In the genomic region with DNA sequence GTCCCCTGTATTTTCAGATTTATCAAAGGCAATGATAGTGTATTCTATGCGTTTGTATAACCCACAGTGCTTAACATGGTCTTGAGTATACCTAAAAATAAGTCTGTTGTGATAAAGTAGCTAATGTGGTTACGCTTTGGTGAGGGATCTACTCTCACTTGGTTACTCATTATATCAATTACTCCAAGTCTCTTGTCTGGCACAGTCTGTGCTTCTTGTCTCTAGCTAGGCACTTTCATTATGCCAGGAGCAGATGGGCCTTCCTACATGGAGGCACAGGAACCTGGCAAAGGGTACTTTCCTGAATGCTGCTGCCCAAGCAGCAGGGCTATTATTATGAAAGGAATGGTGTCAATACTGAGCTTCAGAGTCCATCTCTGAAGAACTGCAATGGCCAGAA, we compare ENCODE assay signal across 13 cellular contexts. TPM values are rescaled to one million over a fixed set of nuclear protein-coding genes. Genes with fewer than 3 reads are reported as not detected.
DNase-seq lines count a peak whose midpoint lies in the region; ATAC-seq, FAIRE-seq and TF ChIP-seq lines count a peak whose summit lies in the region.
"Had no signal": no experiment of that assay in that cellular context is flagged by ENCODE, and none has a peak within 500 bp of the region (broad histone marks: within the 10 kb centered on the region; RNA-seq: fewer than 3 reads in every experiment).

No MANE protein-coding gene starts in this region.

- POLR2A ChIA-PET in activated CD4-positive, alpha-beta T cell treated with anti-CD3 and anti-CD28 coated beads, Interleukin-2, amount 10 ng/mL, durations not matched to agents 7 days and 5 days (lab: Charles Lee), result interaction anchor here (1.5 kb wide), 1 partner anchor 28 kb away, joined by 6 read pairs; no protein-coding TSS in a partner anchor

- intact Hi-C loops in activated CD4-positive, alpha-beta T cell treated with anti-CD3 and anti-CD28 coated beads, Interleukin-2, amount 10 ng/mL, durations not matched to agents 24 days and 14 days (cut with micrococcal nuclease), result loop anchor here (2.0 kb wide), 1 partner anchor 15 kb away; no protein-coding TSS in a partner anchor
- intact Hi-C loops in lower leg skin (cut with DNase I; ENCODE audit: low total_unique reads), result no loop called here

- 94 to 95% methylated on average over 2 of the region's 2 CpGs for WGBS in lower leg skin, 2 donors

- H3K36me3 Mint-ChIP-seq in activated CD4-positive, alpha-beta T cell treated with anti-CD3 and anti-CD28 coated beads, Interleukin-2, amount 10 ng/mL, durations not matched to agents 24 days and 14 days (ENCODE audit: low read depth), result peaks cover 8% of the 10 kb centered on the region
- peaks cover 16% of the 10 kb centered on the region for H3K36me3 Mint-ChIP-seq in activated CD4-positive, alpha-beta T cell treated with anti-CD3 and anti-CD28 coated beads, Interleukin-2, amount 10 ng/mL, durations not matched to agents 7 days and 5 days (ENCODE audit: low read depth)
- H3K36me3 Mint-ChIP-seq: T-cell had no signal

- CTCF ChIA-PET in activated CD4-positive, alpha-beta T cell treated with anti-CD3 and anti-CD28 coated beads, Interleukin-2, amount 10 ng/mL, durations not matched to agents 7 days and 5 days (lab: Charles Lee), result interaction anchor here (0.8 to 2.2 kb wide), 9 partner anchors 12 to 65 kb away, joined by 3 to 7 read pairs (median 5); a partner anchor contains a TSS

- no peak overlapping the region for H3K4me3 ChIP-seq in lower leg skin (ENCODE audit: low read depth, poor library complexity, severe bottlenecking)

- no peak for TF ChIP-seq CTCF in lower leg skin (IDR thresholded peaks at IDR 0.05)

- TF ChIP-seq POLR2A in lower leg skin (IDR thresholded peaks at IDR 0.05), result no peak

- H3K27me3 Mint-ChIP-seq in activated CD4-positive, alpha-beta T cell treated with anti-CD3 and anti-CD28 coated beads, Interleukin-2, amount 10 ng/mL, durations not matched to agents 24 days and 14 days, result peaks cover 2% of the 10 kb centered on the region
- no peaks in the 10 kb centered on the region for H3K27me3 Mint-ChIP-seq in activated CD4-positive, alpha-beta T cell treated with anti-CD3 and anti-CD28 coated beads, Interleukin-2, amount 10 ng/mL, durations not matched to agents 7 days and 5 days
- H3K27me3 Mint-ChIP-seq: T-cell had no signal

- no peak for DNase-seq in activated CD4-positive, alpha-beta T cell treated with anti-CD3 and anti-CD28 coated beads, Interleukin-2, amount 10 ng/mL, durations not matched to agents 24 days and 14 days
- no peak for DNase-seq in activated CD4-positive, alpha-beta T cell treated with anti-CD3 and anti-CD28 coated beads, Interleukin-2, amount 10 ng/mL, durations not matched to agents 7 days and 5 days
- peak; percentile 65 for DNase-seq in RCC 7860 (ENCODE audit: low spot score)
- peak; percentile 90 for DNase-seq in renal cortical epithelial cell (ENCODE audit: low read depth)
- DNase-seq in hepatic stellate cell (ENCODE audit: low spot score), result no peak
- DNase-seq in lower leg skin (ENCODE audit: low spot score in 2 of 2), result no peak
- DNase-seq in NCI-H1105 treated with DMSO at 0.1 percent for 48 hours (lab: John Stamatoyannopoulos, UW), result no peak
- DNase-seq: aorta; mammary epithelial cell; NCI-H1930; stimulated activated CD4-positive, alpha-beta T cell treated with anti-CD3 and anti-CD28 coated beads, Interleukin-2, amount 100 ng/mL, for 24 hours; T-cell had no signal

- H3K4me1 Mint-ChIP-seq in activated CD4-positive, alpha-beta T cell treated with anti-CD3 and anti-CD28 coated beads, Interleukin-2, amount 10 ng/mL, durations not matched to agents 24 days and 14 days, result peaks cover 59% of the 10 kb centered on the region
- H3K4me1 Mint-ChIP-seq in activated CD4-positive, alpha-beta T cell treated with anti-CD3 and anti-CD28 coated beads, Interleukin-2, amount 10 ng/mL, durations not matched to agents 7 days and 5 days, result peaks cover 65% of the 10 kb centered on the region

- FAIRE-seq in RCC 7860 (lab: Jason Lieb, UNC), result peak; percentile 93

- H3K9me3 Mint-ChIP-seq in activated CD4-positive, alpha-beta T cell treated with anti-CD3 and anti-CD28 coated beads, Interleukin-2, amount 10 ng/mL, durations not matched to agents 24 days and 14 days, result no peaks in the 10 kb centered on the region
- H3K9me3 Mint-ChIP-seq in activated CD4-positive, alpha-beta T cell treated with anti-CD3 and anti-CD28 coated beads, Interleukin-2, amount 10 ng/mL, durations not matched to agents 7 days and 5 days, result peaks cover 5% of the 10 kb centered on the region
- H3K9me3 Mint-ChIP-seq: T-cell had no signal

- peak; percentile 36 for ATAC-seq in GM21825 (IDR thresholded peaks at IDR 0.05; ENCODE audit: unreplicated experiment)
- ATAC-seq: T-cell had no signal

- H3K27ac Mint-ChIP-seq in activated CD4-positive, alpha-beta T cell treated with anti-CD3 and anti-CD28 coated beads, Interleukin-2, amount 10 ng/mL, durations not matched to agents 24 days and 14 days, result peak overlapping the region; percentile 73
- H3K27ac Mint-ChIP-seq in activated CD4-positive, alpha-beta T cell treated with anti-CD3 and anti-CD28 coated beads, Interleukin-2, amount 10 ng/mL, durations not matched to agents 7 days and 5 days, result no peak overlapping the region

- no peak overlapping the region for H3K4me3 Mint-ChIP-seq in activated CD4-positive, alpha-beta T cell treated with anti-CD3 and anti-CD28 coated beads, Interleukin-2, amount 10 ng/mL, durations not matched to agents 24 days and 14 days
- H3K4me3 Mint-ChIP-seq in activated CD4-positive, alpha-beta T cell treated with anti-CD3 and anti-CD28 coated beads, Interleukin-2, amount 10 ng/mL, durations not matched to agents 7 days and 5 days, result no peak overlapping the region
- H3K4me3 Mint-ChIP-seq: T-cell had no signal

RNA-seq across cellular contexts. Expression of a gene that starts 4.2 kb away (rescaled TPM):
- total RNA-seq in activated CD4-positive, alpha-beta T cell treated with anti-CD3 and anti-CD28 coated beads, Interleukin-2, amount 10 ng/mL, durations not matched to agents 24 days and 14 days, result 60.4 and 64.1 TPM in 2 replicates
- total RNA-seq in activated CD4-positive, alpha-beta T cell treated with anti-CD3 and anti-CD28 coated beads, Interleukin-2, amount 10 ng/mL, durations not matched to agents 7 days and 5 days, result 10 to 100 TPM; 62.8 to 74.6 TPM
- total RNA-seq in renal cortical epithelial cell (2.1 and 4.6 TPM in 2 replicates), lower leg skin (1 to 10 TPM in 1 of 4 donors, under 1 TPM in 3; 0.56 to 2.3 (median 0.75) TPM)

RNA-seq across cellular contexts. Expression of a gene that starts 11.7 kb away (rescaled TPM):
- 0.40 and 1.0 TPM in 2 replicates for total RNA-seq in activated CD4-positive, alpha-beta T cell treated with anti-CD3 and anti-CD28 coated beads, Interleukin-2, amount 10 ng/mL, durations not matched to agents 24 days and 14 days
- total RNA-seq in activated CD4-positive, alpha-beta T cell treated with anti-CD3 and anti-CD28 coated beads, Interleukin-2, amount 10 ng/mL, durations not matched to agents 7 days and 5 days, result 1 to 10 TPM in 1 of 2 experiments, under 1 TPM in 1; 0.98 to 1.1 TPM
- total RNA-seq in renal cortical epithelial cell, result 7.5 and 8.5 TPM in 2 replicates
- 10 to 100 TPM in 1 of 4 donors, 1 to 10 TPM in 1, under 1 TPM in 1, not detected in 1; 0.17 to 86.4 (median 1.4) TPM for total RNA-seq in lower leg skin

RNA-seq across cellular contexts. Expression of a gene that starts 28.9 kb away (rescaled TPM):
- total RNA-seq in activated CD4-positive, alpha-beta T cell treated with anti-CD3 and anti-CD28 coated beads, Interleukin-2, amount 10 ng/mL, durations not matched to agents 24 days and 14 days, result 41.7 and 42.3 TPM in 2 replicates
- 10 to 100 TPM; 39.4 to 41.9 TPM for total RNA-seq in activated CD4-positive, alpha-beta T cell treated with anti-CD3 and anti-CD28 coated beads, Interleukin-2, amount 10 ng/mL, durations not matched to agents 7 days and 5 days
- total RNA-seq in renal cortical epithelial cell, result 19.8 and 23.0 TPM in 2 replicates
- 10 to 100 TPM in 1 of 4 donors, 1 to 10 TPM in 3; 5.3 to 19.1 (median 5.9) TPM for total RNA-seq in lower leg skin

RNA-seq across cellular contexts. Expression of a gene that starts 29.4 kb away (rescaled TPM):
- 21.5 and 22.5 TPM in 2 replicates for total RNA-seq in activated CD4-positive, alpha-beta T cell treated with anti-CD3 and anti-CD28 coated beads, Interleukin-2, amount 10 ng/mL, durations not matched to agents 24 days and 14 days
- 10 to 100 TPM; 16.2 to 19.4 TPM for total RNA-seq in activated CD4-positive, alpha-beta T cell treated with anti-CD3 and anti-CD28 coated beads, Interleukin-2, amount 10 ng/mL, durations not matched to agents 7 days and 5 days
- total RNA-seq in renal cortical epithelial cell, result 2.7 and 4.9 TPM in 2 replicates
- 1 to 10 TPM; 2.1 to 4.4 (median 3.5) TPM for total RNA-seq in lower leg skin

RNA-seq across cellular contexts. Expression of a gene that starts 53.4 kb away (rescaled TPM):
- total RNA-seq in activated CD4-positive, alpha-beta T cell treated with anti-CD3 and anti-CD28 coated beads, Interleukin-2, amount 10 ng/mL, durations not matched to agents 24 days and 14 days, result 81.3 and 85.9 TPM in 2 replicates
- total RNA-seq in activated CD4-positive, alpha-beta T cell treated with anti-CD3 and anti-CD28 coated beads, Interleukin-2, amount 10 ng/mL, durations not matched to agents 7 days and 5 days, result 100 to 1,000 TPM in 1 of 2 experiments, 10 to 100 TPM in 1; 88.5 to 106 TPM
- total RNA-seq in renal cortical epithelial cell (20.8 and 51.0 TPM in 2 replicates), lower leg skin (10 to 100 TPM; 47.6 to 58.3 (median 54.5) TPM)

Comparison
In these comparisons a context has a peak if more than half of its experiments do, and no peak if none do; other contexts are left out.
1. DNase-seq: peak in RCC 7860 (single experiment) and renal cortical epithelial cell (single experiment); none in activated CD4-positive, alpha-beta T cell treated with anti-CD3 and anti-CD28 coated beads, Interleukin-2, amount 10 ng/mL, durations not matched to agents 24 days and 14 days (single experiment), activated CD4-positive, alpha-beta T cell treated with anti-CD3 and anti-CD28 coated beads, Interleukin-2, amount 10 ng/mL, durations not matched to agents 7 days and 5 days (single experiment), hepatic stellate cell (single experiment), lower leg skin (0 of 2) and NCI-H1105 treated with DMSO at 0.1 percent for 48 hours (single experiment).
2. RNA of a gene that starts 4.2 kb away (total RNA-seq): 62.8 to 74.6 TPM in activated CD4-positive, alpha-beta T cell treated with anti-CD3 and anti-CD28 coated beads, Interleukin-2, amount 10 ng/mL, durations not matched to agents 7 days and 5 days and 60.4 to 64.1 TPM in activated CD4-positive, alpha-beta T cell treated with anti-CD3 and anti-CD28 coated beads, Interleukin-2, amount 10 ng/mL, durations not matched to agents 24 days and 14 days; 2.1 to 4.6 TPM in renal cortical epithelial cell and 0.56 to 2.3 TPM in lower leg skin; every median in the first group is over 10 times any median in the second.